Comparison of ENCODE assay signal across 14 cellular contexts in genomic region chr13:44855860-44856259, GRCh38.
"Had no signal": no experiment of that assay in that cellular context is flagged by ENCODE, and none has a peak within 500 bp of the region (broad histone marks: within the 10 kb centered on the region; RNA-seq: fewer than 3 reads in every experiment).

No MANE protein-coding gene starts in this region.

- H3K27ac ChIP-seq: foreskin keratinocyte, neutrophil, right lobe of liver, testis had no signal

- H3K36me3 ChIP-seq: heart right ventricle, neutrophil, right lobe of liver had no signal

- FAIRE-seq: bronchial epithelial cell, islet of Langerhans had no signal

- H3K4me1 ChIP-seq: foreskin keratinocyte had no signal

- H3K4me3 ChIP-seq: heart right ventricle, right lobe of liver, testis had no signal

- DNase-seq: activated CD4-positive, alpha-beta memory T cell treated with anti-CD3 and anti-CD28 coated beads for 36 hours; activated gamma-delta T cell; activated naive CD8-positive, alpha-beta T cell treated with anti-CD3 and anti-CD28 coated beads for 36 hours; activated T-cell treated with anti-CD3 and anti-CD28 coated beads, Interleukin-2, amount 50 U/mL, for 48 hours; endodermal cell; foreskin keratinocyte; heart right ventricle; mesendoderm; right lobe of liver; stimulated activated naive CD4-positive, alpha-beta T cell treated with Interleukin-2 at 50 U/mL for 16 hours; testis had no signal

- H3K9me3 ChIP-seq: heart right ventricle, neutrophil, right lobe of liver, testis had no signal

- H3K27me3 ChIP-seq: foreskin keratinocyte, heart right ventricle, right lobe of liver, testis had no signal

- ATAC-seq: foreskin keratinocyte, right lobe of liver had no signal
